In genomic region chr13:30466841-30467252, GRCh38 we compare ENCODE assay signal across 9 cellular contexts. TPM values are rescaled to one million over a fixed set of nuclear protein-coding genes. Genes with fewer than 3 reads are reported as not detected.
A peak's percentile ranks its signal among the peaks of the same experiment; 100 is the strongest.
DNase-seq lines count a peak whose midpoint lies in the region; ATAC-seq and FAIRE-seq lines count a peak whose summit lies in the region.
"Had no signal": no experiment of that assay in that cellular context is flagged by ENCODE, and none has a peak within 500 bp of the region (broad histone marks: within the 10 kb centered on the region; RNA-seq: fewer than 3 reads in every experiment).

No MANE protein-coding gene starts in this region.

- H3K9me3 Mint-ChIP-seq in activated CD8-positive, alpha-beta memory T cell treated with anti-CD3 and anti-CD28 coated beads, Interleukin-2, amount 10 ng/mL, durations not matched to agents 7 days and 5 days (ENCODE audit: low read depth), result no peaks in the 10 kb centered on the region
- no peaks in the 10 kb centered on the region for H3K9me3 Mint-ChIP-seq in activated naive CD8-positive, alpha-beta T cell (ENCODE audit: low read depth)

- H3K27me3 Mint-ChIP-seq in activated CD8-positive, alpha-beta memory T cell treated with anti-CD3 and anti-CD28 coated beads, Interleukin-2, amount 10 ng/mL, durations not matched to agents 7 days and 5 days, result no peaks in the 10 kb centered on the region
- H3K27me3 Mint-ChIP-seq in activated naive CD8-positive, alpha-beta T cell, result no peaks in the 10 kb centered on the region

- H3K27ac Mint-ChIP-seq in activated CD8-positive, alpha-beta memory T cell treated with anti-CD3 and anti-CD28 coated beads, Interleukin-2, amount 10 ng/mL, durations not matched to agents 7 days and 5 days, result peak overlapping the region; percentile 96
- peak overlapping the region; percentile 28 for H3K27ac Mint-ChIP-seq in activated naive CD8-positive, alpha-beta T cell

- peaks cover 27% of the 10 kb centered on the region for H3K36me3 Mint-ChIP-seq in activated CD8-positive, alpha-beta memory T cell treated with anti-CD3 and anti-CD28 coated beads, Interleukin-2, amount 10 ng/mL, durations not matched to agents 7 days and 5 days
- H3K36me3 Mint-ChIP-seq in activated naive CD8-positive, alpha-beta T cell, result peaks cover 12% of the 10 kb centered on the region

- peaks cover 10% of the 10 kb centered on the region for H3K36me3 ChIP-seq in skeletal muscle satellite cell (ENCODE audit: insufficient read depth, low read length)
- peaks cover 0 to 3% of the 10 kb centered on the region in 2 donors for H3K36me3 ChIP-seq in small intestine (ENCODE audit: control insufficient read depth in 2 of 2, insufficient read depth in 2 of 2, low read length in 2 of 2)

- ATAC-seq in activated CD8-positive, alpha-beta memory T cell treated with anti-CD3 and anti-CD28 coated beads, Interleukin-2, amount 10 ng/mL, durations not matched to agents 7 days and 5 days, result no peak
- ATAC-seq in GM18502 (IDR thresholded peaks at IDR 0.05; ENCODE audit: poor library complexity, unreplicated experiment) (no peak), GM21576 (IDR thresholded peaks at IDR 0.05; ENCODE audit: unreplicated experiment) (no peak)

- H3K9me3 ChIP-seq in skeletal muscle satellite cell (replicated peaks; ENCODE audit: low read length) (no peaks in the 10 kb centered on the region), small intestine (ENCODE audit: control insufficient read depth, low read depth) (no peaks in the 10 kb centered on the region)

- no peak overlapping the region for H3K27ac ChIP-seq in small intestine (ENCODE audit: low read depth in 1 of 2, low read length in 1 of 2)

- FAIRE-seq in small intestine (lab: Jason Lieb, UNC), result no peak

- H3K9ac ChIP-seq in skeletal muscle satellite cell (ENCODE audit: low read depth, low read length), result peak overlapping the region; percentile 71

- H3K4me1 ChIP-seq in skeletal muscle satellite cell (ENCODE audit: control insufficient read depth, insufficient read depth, low read length), result peaks cover 27% of the 10 kb centered on the region
- no peaks in the 10 kb centered on the region for H3K4me1 ChIP-seq in small intestine (ENCODE audit: control insufficient read depth in 2 of 2, insufficient read depth in 1 of 2, low read depth in 1 of 2, low read length in 1 of 2)

- peaks cover 22% of the 10 kb centered on the region for H3K4me1 Mint-ChIP-seq in activated CD8-positive, alpha-beta memory T cell treated with anti-CD3 and anti-CD28 coated beads, Interleukin-2, amount 10 ng/mL, durations not matched to agents 7 days and 5 days
- H3K4me1 Mint-ChIP-seq in activated naive CD8-positive, alpha-beta T cell (ENCODE audit: low read depth), result peaks cover 25% of the 10 kb centered on the region

- peak overlapping the region; percentile 84 for H3K4me2 ChIP-seq in skeletal muscle satellite cell (ENCODE audit: low read length)

- H3K4me3 ChIP-seq in skeletal muscle satellite cell (ENCODE audit: low read length) (peak overlapping the region; percentile 83), small intestine (ENCODE audit: low read depth in 1 of 2, low read length in 2 of 2) (no peak overlapping the region)

- DNase-seq in activated CD8-positive, alpha-beta memory T cell treated with anti-CD3 and anti-CD28 coated beads, Interleukin-2, amount 10 ng/mL, durations not matched to agents 7 days and 5 days, result peak; percentile 48
- DNase-seq in activated CD8-positive, alpha-beta memory T cell treated with anti-CD3 and anti-CD28 coated beads, Interleukin-2, amount 50 U/mL, for 48 hours, result no peak
- DNase-seq in NCI-H69 (lab: John Stamatoyannopoulos, UW), result peak; percentile 37
- DNase-seq in small intestine, result no peak

- H3K27me3 ChIP-seq in skeletal muscle satellite cell (ENCODE audit: control insufficient read depth, insufficient read depth, low read length), result no peaks in the 10 kb centered on the region
- no peaks in the 10 kb centered on the region for H3K27me3 ChIP-seq in small intestine (ENCODE audit: control insufficient read depth in 2 of 2, insufficient read depth in 2 of 2, low read length in 2 of 2)

- peak overlapping the region; percentile 84 for H3K4me3 Mint-ChIP-seq in activated CD8-positive, alpha-beta memory T cell treated with anti-CD3 and anti-CD28 coated beads, Interleukin-2, amount 10 ng/mL, durations not matched to agents 7 days and 5 days
- H3K4me3 Mint-ChIP-seq in activated naive CD8-positive, alpha-beta T cell, result peak overlapping the region; percentile 30

- 44 to 52% (median 49%) methylated on average over 4 of the region's 4 CpGs for WGBS in small intestine, 3 donors

- CTCF ChIA-PET in activated CD8-positive, alpha-beta memory T cell treated with anti-CD3 and anti-CD28 coated beads, Interleukin-2, amount 10 ng/mL, durations not matched to agents 7 days and 5 days (lab: Charles Lee), result interaction anchor here (1.5 to 2.3 kb wide), 2 partner anchors 84 to 334 kb away, joined by 3 to 5 read pairs; no protein-coding TSS in a partner anchor

RNA-seq across cellular contexts. Expression of gene HMGB1, which starts 1.1 kb away (rescaled TPM):
- 100 to 1,000 TPM; 716 to 739 TPM for total RNA-seq in activated CD8-positive, alpha-beta memory T cell treated with anti-CD3 and anti-CD28 coated beads, Interleukin-2, amount 10 ng/mL, durations not matched to agents 7 days and 5 days
- 111 and 136 TPM in 2 replicates for total RNA-seq in skeletal muscle satellite cell (2012; rRNA removed)
- 100 to 1,000 TPM; 244 to 598 (median 277) TPM for polyA plus RNA-seq in small intestine

RNA-seq across cellular contexts. Expression of gene UBE2L5, which starts 44.6 kb away (rescaled TPM):
- not detected for total RNA-seq in activated CD8-positive, alpha-beta memory T cell treated with anti-CD3 and anti-CD28 coated beads, Interleukin-2, amount 10 ng/mL, durations not matched to agents 7 days and 5 days
- not detected in 2 replicates for total RNA-seq in skeletal muscle satellite cell (2012; rRNA removed)
- not detected for polyA plus RNA-seq in small intestine
- total RNA-seq: liver had no signal

Comparison
In these comparisons a context has a peak if more than half of its experiments do, and no peak if none do; other contexts are left out.
1. DNase-seq: peak in activated CD8-positive, alpha-beta memory T cell treated with anti-CD3 and anti-CD28 coated beads, Interleukin-2, amount 10 ng/mL, durations not matched to agents 7 days and 5 days (single experiment) and NCI-H69 (single experiment); none in activated CD8-positive, alpha-beta memory T cell treated with anti-CD3 and anti-CD28 coated beads, Interleukin-2, amount 50 U/mL, for 48 hours (single experiment) and small intestine (single experiment).